Comparison of ENCODE assay signal across 26 cellular contexts in the genomic region with DNA sequence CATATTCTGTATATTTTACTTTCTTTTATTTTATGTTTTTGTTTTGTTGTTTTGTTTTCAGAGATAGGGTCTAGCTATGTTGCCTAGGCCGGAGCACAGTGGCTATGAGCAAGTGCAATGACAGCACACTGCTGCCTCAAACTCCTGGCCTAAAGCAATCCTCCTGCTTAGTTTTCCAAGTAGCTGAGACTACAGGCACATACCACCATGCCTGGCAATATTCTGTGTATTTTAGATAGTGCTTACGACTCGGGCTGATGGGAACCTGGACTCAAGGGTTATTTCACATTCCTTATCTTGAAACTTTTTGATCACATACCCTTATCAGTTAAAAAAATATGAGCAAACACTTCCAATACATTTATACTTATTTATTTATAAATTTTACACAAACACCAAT.
"Had no signal": no experiment of that assay in that cellular context is flagged by ENCODE, and none has a peak within 500 bp of the region (broad histone marks: within the 10 kb centered on the region; RNA-seq: fewer than 3 reads in every experiment).

No MANE protein-coding gene starts in this region.

- FAIRE-seq: colon, endothelial cell of umbilical vein had no signal

- ATAC-seq: effector memory CD8-positive, alpha-beta T cell; esophagus mucosa; foreskin keratinocyte; gastrocnemius medialis; gastroesophageal sphincter; heart left ventricle; heart right ventricle had no signal

- DNase-seq: colonic mucosa; cortex of kidney; dermis blood vessel endothelial cell; dorsolateral prefrontal cortex; effector CD4-positive, alpha-beta T cell; effector CD8-positive, alpha-beta T cell; effector memory CD4-positive, alpha-beta T cell; effector memory CD8-positive, alpha-beta T cell; endodermal cell; erythroblast; esophagus squamous epithelium; foreskin fibroblast; foreskin keratinocyte; foreskin melanocyte; gastrocnemius medialis; glutamatergic neuron; head of caudate nucleus; heart left ventricle; heart right ventricle had no signal

- H3K27me3 ChIP-seq: colonic mucosa, dorsolateral prefrontal cortex, esophagus muscularis mucosa, esophagus squamous epithelium, gastrocnemius medialis, gastroesophageal sphincter, heart left ventricle, heart right ventricle had no signal

- H3K4me1 ChIP-seq: colonic mucosa had no signal

- H3K9me3 ChIP-seq: colonic mucosa, esophagus muscularis mucosa, esophagus squamous epithelium, gastrocnemius medialis, gastroesophageal sphincter, heart left ventricle, heart right ventricle had no signal

- H3K36me3 ChIP-seq: colonic mucosa, esophagus muscularis mucosa, esophagus squamous epithelium, gastrocnemius medialis, gastroesophageal sphincter, heart left ventricle, heart right ventricle had no signal

- H3K4me3 ChIP-seq: colonic mucosa, coronary artery, dorsolateral prefrontal cortex, esophagus muscularis mucosa, esophagus squamous epithelium, gastrocnemius medialis, gastroesophageal sphincter, heart left ventricle, heart right ventricle had no signal

- H3K27ac ChIP-seq: colonic mucosa, coronary artery, dorsolateral prefrontal cortex, epithelial cell of prostate, esophagus muscularis mucosa, esophagus squamous epithelium, foreskin keratinocyte, gastrocnemius medialis, gastroesophageal sphincter, heart left ventricle, heart right ventricle had no signal
